Comparison of ENCODE assay signal across 21 cellular contexts in genomic region chr3:139835830-139836655, GRCh38.
DNase-seq lines count a peak whose midpoint lies in the region; ATAC-seq and TF ChIP-seq lines count a peak whose summit lies in the region.
"Had no signal": no experiment of that assay in that cellular context is flagged by ENCODE, and none has a peak within 500 bp of the region (broad histone marks: within the 10 kb centered on the region; RNA-seq: fewer than 3 reads in every experiment).

No MANE protein-coding gene starts in this region.

- H3K36me3 Mint-ChIP-seq in nephron (ENCODE audit: low read depth): no peaks in the 10 kb centered on the region
- no peaks in the 10 kb centered on the region for H3K36me3 Mint-ChIP-seq in T-helper 17 cell (ENCODE audit: low read depth)
- H3K36me3 Mint-ChIP-seq: CD4-positive, alpha-beta memory T cell; IgD-negative memory B cell had no signal

- H3K4me3 ChIP-seq in dorsolateral prefrontal cortex: no peak overlapping the region
- peak overlapping the region in 1 of 3 donors; percentile 14 for H3K4me3 ChIP-seq in skeletal muscle tissue (ENCODE audit: low read length in 3 of 3)
- H3K4me3 ChIP-seq: HAP-1 had no signal

- no peaks in the 10 kb centered on the region for H3K27me3 ChIP-seq in dorsolateral prefrontal cortex
- H3K27me3 ChIP-seq in skeletal muscle tissue (ENCODE audit: control insufficient read depth in 3 of 3, insufficient read depth in 3 of 3, low read length in 3 of 3): no peaks in the 10 kb centered on the region

- intact Hi-C loops in dorsolateral prefrontal cortex (cut with DNase I): loop anchor here in 1 of 2 donors (1.0 kb wide), 1 partner anchor 9 kb away; no protein-coding TSS in a partner anchor

- no peak for TF ChIP-seq CTCF in dorsolateral prefrontal cortex (IDR thresholded peaks at IDR 0.05 in 54 of 56, conservative IDR thresholded peaks at IDR 0.05 in 2 of 56; ENCODE audit: low read depth in 1 of 56, partially characterized antibody in 56 of 56)
- no peak for TF ChIP-seq CTCF in nephron (IDR thresholded peaks at IDR 0.05; ENCODE audit: unreplicated experiment in 3 of 3)

- H3K27me3 Mint-ChIP-seq in nephron (ENCODE audit: low read depth): no peaks in the 10 kb centered on the region
- H3K27me3 Mint-ChIP-seq in T-helper 17 cell: no peaks in the 10 kb centered on the region
- H3K27me3 Mint-ChIP-seq: B cell; CD4-positive, alpha-beta memory T cell; IgD-negative memory B cell had no signal

- peak overlapping the region in 1 of 3 donors; percentile 52 for H3K9ac ChIP-seq in skeletal muscle tissue (ENCODE audit: low read depth in 1 of 3, low read length in 3 of 3)

- no peaks in the 10 kb centered on the region for H3K36me3 ChIP-seq in skeletal muscle tissue (ENCODE audit: control insufficient read depth in 3 of 3, insufficient read depth in 3 of 3, low read length in 3 of 3)
- H3K36me3 ChIP-seq: HAP-1 had no signal

- DNase-seq in DMS 273 (lab: John Stamatoyannopoulos, UW; ENCODE audit: unreplicated experiment) (peak; percentile 66), DMS 273 treated with DMSO at 0.1 percent for 48 hours (lab: John Stamatoyannopoulos, UW) (no peak), dorsolateral prefrontal cortex (peak in 7 of 10 donors; percentile 12 to 61 (median 44)), NCI-H187 (lab: John Stamatoyannopoulos, UW) (no peak), T-helper 17 cell (no peak), NCI-H82 (lab: John Stamatoyannopoulos, UW) (no peak)
- DNase-seq: Calu3; CD4-positive, alpha-beta memory T cell; DMS79; Kasumi-1; MM.1S; NCI-H1092 treated with DMSO at 0.1 percent for 48 hours; NCI-H226; NCI-H526 treated with DMSO at 0.1 percent for 48 hours had no signal

- no peaks in the 10 kb centered on the region for H3K9me3 ChIP-seq in skeletal muscle tissue (ENCODE audit: control insufficient read depth in 3 of 3, low read length in 3 of 3)
- H3K9me3 ChIP-seq in T-helper 17 cell (ENCODE audit: control insufficient read depth, low read length, poor library complexity, severe bottlenecking): no peaks in the 10 kb centered on the region
- H3K9me3 ChIP-seq: HAP-1 had no signal

- peaks cover 34 to 41% (median 37%) of the 10 kb centered on the region in 3 donors for H3K4me1 ChIP-seq in skeletal muscle tissue (ENCODE audit: control insufficient read depth in 3 of 3, insufficient read depth in 3 of 3, low read length in 3 of 3)
- H3K4me1 ChIP-seq: HAP-1 had no signal

- no peak for ATAC-seq in T-helper 17 cell

- H3K27ac ChIP-seq in dorsolateral prefrontal cortex (peak overlapping the region in 45 of 59 donors; percentile 8 to 77 (median 56)), skeletal muscle tissue (ENCODE audit: low read depth, low read length) (peak overlapping the region; percentile 75)
- H3K27ac ChIP-seq: 22Rv1, RWPE1 had no signal

- H3K27ac Mint-ChIP-seq in nephron (peak overlapping the region in 2 of 3 experiments; percentile 28 to 66), T-helper 17 cell (no peak overlapping the region)
- H3K27ac Mint-ChIP-seq: B cell; CD4-positive, alpha-beta memory T cell; IgD-negative memory B cell had no signal

- H3K4me1 Mint-ChIP-seq in nephron (peaks cover 56% of the 10 kb centered on the region), T-helper 17 cell (no peaks in the 10 kb centered on the region)
- H3K4me1 Mint-ChIP-seq: B cell; CD4-positive, alpha-beta memory T cell; IgD-negative memory B cell had no signal

- peak overlapping the region in 1 of 3 experiments; percentile 62 for H3K4me3 Mint-ChIP-seq in nephron
- no peak overlapping the region for H3K4me3 Mint-ChIP-seq in T-helper 17 cell
- H3K4me3 Mint-ChIP-seq: B cell; CD4-positive, alpha-beta memory T cell had no signal

- H3K9me3 Mint-ChIP-seq in nephron: peaks cover 2% of the 10 kb centered on the region
- H3K9me3 Mint-ChIP-seq: CD4-positive, alpha-beta memory T cell; IgD-negative memory B cell had no signal

Comparison
In these comparisons a context has a peak if more than half of its experiments do, and no peak if none do; other contexts are left out.
1. DNase-seq: peak in DMS 273 (single experiment) and dorsolateral prefrontal cortex (7 of 10); none in DMS 273 treated with DMSO at 0.1 percent for 48 hours (single experiment), NCI-H187 (0 of 2), T-helper 17 cell (0 of 3) and NCI-H82 (single experiment).